ENCODE assay signal across 8 cellular contexts in the genomic region with DNA sequence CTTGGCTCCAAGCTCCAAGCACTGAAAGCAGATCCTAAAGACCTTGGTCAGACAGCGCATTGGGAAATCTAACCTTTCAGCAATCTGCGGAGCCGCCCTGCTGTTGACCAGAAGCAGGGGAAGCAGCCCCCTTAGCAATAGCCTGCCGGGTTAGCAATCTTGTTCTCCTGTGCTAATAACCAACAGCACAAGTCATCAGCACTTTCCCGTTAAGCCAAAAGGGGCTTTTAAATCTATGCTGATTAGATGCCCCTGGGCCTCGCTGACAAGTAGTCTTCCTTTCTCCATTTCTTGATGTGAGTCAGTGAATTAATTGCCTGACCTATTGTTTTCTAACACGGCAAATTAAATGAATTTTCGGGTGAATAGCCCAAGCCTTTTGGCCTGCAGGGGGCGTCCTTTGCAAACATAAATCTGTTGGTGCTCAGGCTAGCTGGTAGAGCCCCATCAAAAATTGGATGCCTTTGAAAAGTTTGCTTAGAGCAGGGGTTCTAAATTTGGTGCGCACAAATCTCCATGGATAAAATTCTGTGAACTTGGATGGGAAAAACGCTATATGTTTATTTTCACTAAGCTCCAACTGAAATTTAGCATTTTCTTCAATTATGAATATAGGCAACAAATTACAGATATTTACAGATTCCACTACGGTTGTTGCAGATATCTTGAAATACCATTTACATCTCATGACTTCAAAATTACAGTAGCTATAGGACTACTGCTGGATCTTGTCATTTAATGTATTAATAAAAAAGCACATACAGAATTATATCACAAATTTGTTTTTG. TPM values are rescaled to one million over a fixed set of nuclear protein-coding genes. Genes with fewer than 3 reads are reported as not detected.
DNase-seq lines count a peak whose midpoint lies in the region; ATAC-seq and TF ChIP-seq lines count a peak whose summit lies in the region.

No MANE protein-coding gene starts in this region.

- H2AFZ ChIP-seq in MM.1S (ENCODE audit: low read length): no peak overlapping the region

- H3K27ac ChIP-seq in MM.1S (ENCODE audit: low read length): no peak overlapping the region
- no peak overlapping the region for H3K27ac ChIP-seq in right cardiac atrium (ENCODE audit: low read length)

- H3K4me3 ChIP-seq in AG09309 (ENCODE audit: control insufficient read depth, low read depth, low read length) (no peak overlapping the region), MM.1S (ENCODE audit: low read length) (no peak overlapping the region), right cardiac atrium (ENCODE audit: low read length) (no peak overlapping the region)

- H3K36me3 ChIP-seq in MM.1S (replicated peaks; ENCODE audit: insufficient read depth, low read length): no peaks in the 10 kb centered on the region

- no peaks in the 10 kb centered on the region for H3K9me3 ChIP-seq in MM.1S (replicated peaks; ENCODE audit: insufficient read depth, low read length)
- H3K9me3 ChIP-seq in right cardiac atrium (ENCODE audit: control insufficient read depth, low read length): no peaks in the 10 kb centered on the region

- no peaks in the 10 kb centered on the region for H4K20me1 ChIP-seq in MM.1S (ENCODE audit: insufficient read depth, low read length)

- no peaks in the 10 kb centered on the region for H3K79me2 ChIP-seq in MM.1S (ENCODE audit: low read length)

- H3K27me3 ChIP-seq in MM.1S (replicated peaks; ENCODE audit: insufficient read depth, low read length) (no peaks in the 10 kb centered on the region), right cardiac atrium (ENCODE audit: control insufficient read depth, insufficient read depth) (no peaks in the 10 kb centered on the region)

- peaks cover 9% of the 10 kb centered on the region; the same call in 1 of the 2 replicates for H3F3A ChIP-seq in MM.1S (ENCODE audit: insufficient read depth, low read length)

- H3K4me2 ChIP-seq in MM.1S (ENCODE audit: low read depth, low read length): no peak overlapping the region

- H3K9me2 ChIP-seq in MM.1S (replicated peaks; ENCODE audit: insufficient read depth, low read length): no peaks in the 10 kb centered on the region

- DNase-seq in AG09309 (ENCODE audit: low read depth) (peak; percentile 61), MM.1S (peak; percentile 75), T-helper 1 cell (peak; percentile 49 to 84 (median 63)), amniotic epithelial cell (ENCODE audit: low read depth) (peak; percentile 82), right cardiac atrium (peak; percentile 84 to 96 (median 90)), retina (peak; percentile 90)

- H3K9ac ChIP-seq in MM.1S (ENCODE audit: low read length): no peak overlapping the region

- TF ChIP-seq CTCF in AG09309 (IDR thresholded peaks at IDR 0.05; ENCODE audit: control insufficient read depth, insufficient read depth, low read depth, low read length, missing control alignments): peak; percentile 74
- peak; percentile 85 for TF ChIP-seq CTCF in MM.1S (IDR thresholded peaks at IDR 0.05; ENCODE audit: low read length)

- intact Hi-C loops in right cardiac atrium (cut with DNase I): loop anchor here (2.0 to 10.0 kb wide), 6 partner anchors 325 to 725 kb away; partner anchors contain the start of gene SPATS2L (in 2 of the 4)

- 10% methylated on average over 12 of the region's 12 CpGs for WGBS in right cardiac atrium

- H3K4me1 ChIP-seq in MM.1S (ENCODE audit: low read length) (peaks cover 21% of the 10 kb centered on the region), right cardiac atrium (ENCODE audit: control insufficient read depth, insufficient read depth, low read length) (no peaks in the 10 kb centered on the region)

- ATAC-seq in GM19043 (IDR thresholded peaks at IDR 0.05; ENCODE audit: low read depth, unreplicated experiment): peak; percentile 39
- peak; percentile 78 to 86 for ATAC-seq in right cardiac atrium
- ATAC-seq in HG03039 (IDR thresholded peaks at IDR 0.05; ENCODE audit: unreplicated experiment): no peak

RNA-seq across cellular contexts. Expression of gene MAIP1, which starts 24.7 kb away (rescaled TPM):
- 10 to 100 TPM; 15.7 to 20.6 (median 19.7) TPM for total RNA-seq in right cardiac atrium
- 20.7 TPM for polyA plus RNA-seq in right cardiac atrium

RNA-seq across cellular contexts. Expression of gene TYW5, which starts 24.7 kb away (rescaled TPM):
- 1 to 10 TPM; 2.7 to 3.5 (median 3.1) TPM for total RNA-seq in right cardiac atrium
- polyA plus RNA-seq in right cardiac atrium: 1.7 TPM
